ENCODE assay signal across 16 cellular contexts in the genomic region with DNA sequence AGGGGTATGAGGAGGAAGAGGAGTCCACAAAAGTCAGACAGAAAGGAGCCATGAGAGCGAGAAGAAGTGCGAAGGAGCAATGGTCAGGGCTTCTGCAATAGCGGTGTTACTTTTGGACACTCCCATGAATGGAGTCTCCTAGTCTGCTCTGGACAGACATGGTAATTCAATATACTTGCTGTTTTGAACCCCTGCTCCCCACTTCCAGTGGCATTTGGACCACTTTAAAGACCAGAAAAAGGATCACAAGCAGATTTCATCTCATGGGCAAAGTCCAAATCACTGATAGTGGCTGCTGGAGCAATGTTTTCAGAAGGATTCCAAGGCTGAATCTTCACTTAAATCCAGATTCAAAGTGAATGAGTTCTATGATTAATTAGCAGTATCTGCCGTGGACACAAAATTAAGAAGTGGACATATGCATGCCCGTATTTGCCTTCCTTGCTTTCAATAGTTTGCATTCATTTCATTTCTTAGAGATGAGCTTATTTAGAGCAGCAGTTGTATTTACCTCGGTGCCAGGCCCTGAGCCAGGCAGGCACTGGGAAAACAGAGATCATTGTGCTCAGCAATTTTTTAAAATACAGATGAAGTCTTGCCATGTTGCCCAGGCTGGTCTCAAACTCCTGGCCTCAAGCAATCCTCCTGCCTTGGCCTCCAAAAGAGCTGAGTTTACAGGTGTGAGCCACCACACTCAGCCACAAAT.
DNase-seq lines count a peak whose midpoint lies in the region; ATAC-seq and TF ChIP-seq lines count a peak whose summit lies in the region.
"Had no signal": no experiment of that assay in that cellular context is flagged by ENCODE, and none has a peak within 500 bp of the region (broad histone marks: within the 10 kb centered on the region; RNA-seq: fewer than 3 reads in every experiment).

No MANE protein-coding gene starts in this region.

- ATAC-seq in naive thymus-derived CD4-positive, alpha-beta T cell: no peak

- no peak overlapping the region for H3K4me2 ChIP-seq in GM23248 (ENCODE audit: unreplicated experiment)

- no peaks in the 10 kb centered on the region for H4K20me1 ChIP-seq in GM23248 (ENCODE audit: insufficient read depth)

- no peak for DNase-seq in AG04450 (ENCODE audit: low read depth, low spot score)
- DNase-seq in GM23248: no peak
- no peak for DNase-seq in naive thymus-derived CD4-positive, alpha-beta T cell
- no peak for DNase-seq in substantia nigra (lab: John Stamatoyannopoulos, UW)
- no peak for DNase-seq in SIG-M5 (lab: John Stamatoyannopoulos, UW)
- DNase-seq in effector memory CD4-positive, alpha-beta T cell: no peak
- DNase-seq in COR-L47 (lab: John Stamatoyannopoulos, UW): no peak
- DNase-seq: DMS79; Karpas-422; MG63; NCI-H1048; NCI-H1436 treated with DMSO at 0.1 percent for 48 hours; NCI-H2029; NK-92 treated with Interleukin-12 subunit alpha and Interleukin-12 subunit beta, amount 100 ng/mL, for 24 hours had no signal

- H3K27ac ChIP-seq in AG04450 (ENCODE audit: low read depth, low read length): peak overlapping the region; percentile 52
- peak overlapping the region; percentile 25 for H3K27ac ChIP-seq in GM23248
- no peak overlapping the region for H3K27ac ChIP-seq in naive thymus-derived CD4-positive, alpha-beta T cell (ENCODE audit: low read depth, low read length)
- H3K27ac ChIP-seq in substantia nigra (ENCODE audit: low read depth, low read length, poor library complexity, severe bottlenecking): no peak overlapping the region
- no peak overlapping the region for H3K27ac ChIP-seq in effector memory CD4-positive, alpha-beta T cell (ENCODE audit: insufficient read depth, low read length, poor library complexity, severe bottlenecking)
- H3K27ac ChIP-seq: SK-N-MC had no signal

- H3K4me3 ChIP-seq in AG04450 (ENCODE audit: low read depth, low read length) (no peak overlapping the region), GM23248 (no peak overlapping the region)
- H3K4me3 ChIP-seq in naive thymus-derived CD4-positive, alpha-beta T cell (ENCODE audit: low read length): no peak overlapping the region
- no peak overlapping the region for H3K4me3 ChIP-seq in effector memory CD4-positive, alpha-beta T cell (ENCODE audit: insufficient read depth, low read depth, low read length, poor library complexity, severe bottlenecking)
- H3K4me3 ChIP-seq: MG63, SK-N-MC had no signal

- H3K36me3 ChIP-seq in GM23248 (ENCODE audit: low read depth): no peaks in the 10 kb centered on the region
- no peaks in the 10 kb centered on the region for H3K36me3 ChIP-seq in naive thymus-derived CD4-positive, alpha-beta T cell (ENCODE audit: control insufficient read depth in 2 of 3, insufficient read depth in 3 of 3, low read length in 3 of 3)
- H3K36me3 ChIP-seq in effector memory CD4-positive, alpha-beta T cell (ENCODE audit: control insufficient read depth, insufficient read depth, low read length): no peaks in the 10 kb centered on the region
- H3K36me3 ChIP-seq: MG63 had no signal

- H3K9ac ChIP-seq in GM23248: no peak overlapping the region

- H3K9me3 Mint-ChIP-seq in dendritic cell treated with granulocyte-macrophage colony-stimulating factor and Interleukin-4, amounts not matched to agents 40 ng/mL and 50 ng/mL, for 4 days: no peaks in the 10 kb centered on the region
- H3K9me3 Mint-ChIP-seq in naive thymus-derived CD4-positive, alpha-beta T cell: peaks cover 0 to 3% (median 0%) of the 10 kb centered on the region in 11 donors

- no peak for TF ChIP-seq CTCF in AG04450 (IDR thresholded peaks at IDR 0.05; ENCODE audit: low read depth, low read length)

- H3K27me3 Mint-ChIP-seq in dendritic cell treated with granulocyte-macrophage colony-stimulating factor and Interleukin-4, amounts not matched to agents 40 ng/mL and 50 ng/mL, for 4 days: no peaks in the 10 kb centered on the region
- peaks cover 0 to 2% (median 0%) of the 10 kb centered on the region in 5 donors for H3K27me3 Mint-ChIP-seq in naive thymus-derived CD4-positive, alpha-beta T cell

- peaks cover 87% of the 10 kb centered on the region for H3K4me1 Mint-ChIP-seq in dendritic cell treated with granulocyte-macrophage colony-stimulating factor and Interleukin-4, amounts not matched to agents 40 ng/mL and 50 ng/mL, for 4 days (ENCODE audit: low read depth)
- H3K4me1 Mint-ChIP-seq in naive thymus-derived CD4-positive, alpha-beta T cell: peaks cover 45 to 87% (median 74%) of the 10 kb centered on the region in 7 donors

- CTCF ChIA-PET in AG04450 (lab: Charles Lee): interaction anchor here (0.8 to 1.3 kb wide), 2 partner anchors 29 to 43 kb away, joined by 3 read pairs; no protein-coding TSS in a partner anchor
- CTCF ChIA-PET in naive thymus-derived CD4-positive, alpha-beta T cell (lab: Charles Lee): no interaction called here

- no peaks in the 10 kb centered on the region for H3K9me2 ChIP-seq in GM23248 (ENCODE audit: insufficient read depth)

- no peaks in the 10 kb centered on the region for H3K36me3 Mint-ChIP-seq in dendritic cell treated with granulocyte-macrophage colony-stimulating factor and Interleukin-4, amounts not matched to agents 40 ng/mL and 50 ng/mL, for 4 days (ENCODE audit: low read depth)
- peaks cover 0 to 23% (median 0%) of the 10 kb centered on the region in 5 donors for H3K36me3 Mint-ChIP-seq in naive thymus-derived CD4-positive, alpha-beta T cell

- peak overlapping the region; percentile 82 for H3K27ac Mint-ChIP-seq in dendritic cell treated with granulocyte-macrophage colony-stimulating factor and Interleukin-4, amounts not matched to agents 40 ng/mL and 50 ng/mL, for 4 days
- H3K27ac Mint-ChIP-seq in naive thymus-derived CD4-positive, alpha-beta T cell: peak overlapping the region in 8 of 9 donors; percentile 17 to 97 (median 89)

- intact Hi-C loops in dendritic cell treated with granulocyte-macrophage colony-stimulating factor and Interleukin-4, amounts not matched to agents 40 ng/mL and 50 ng/mL, for 4 days (cut with micrococcal nuclease): loop anchor here (5.0 kb wide), 2 partner anchors 35 kb away; no protein-coding TSS in a partner anchor
- intact Hi-C loops in naive thymus-derived CD4-positive, alpha-beta T cell (cut with micrococcal nuclease): loop anchor here in 1 of 2 donors (5.0 kb wide), 1 partner anchor 40 kb away; no protein-coding TSS in a partner anchor

- H3K27me3 ChIP-seq in AG04450 (ENCODE audit: control insufficient read depth, insufficient read depth, low read length) (no peaks in the 10 kb centered on the region), GM23248 (replicated peaks; ENCODE audit: insufficient read depth) (no peaks in the 10 kb centered on the region)
- H3K27me3 ChIP-seq in naive thymus-derived CD4-positive, alpha-beta T cell (ENCODE audit: control insufficient read depth in 2 of 2, insufficient read depth in 2 of 2, low read length in 2 of 2): no peaks in the 10 kb centered on the region
- H3K27me3 ChIP-seq in effector memory CD4-positive, alpha-beta T cell (replicated peaks; ENCODE audit: control insufficient read depth, insufficient read depth, low read length, poor library complexity, severe bottlenecking): no peaks in the 10 kb centered on the region
- H3K27me3 ChIP-seq: MG63 had no signal

- H3K4me3 Mint-ChIP-seq in dendritic cell treated with granulocyte-macrophage colony-stimulating factor and Interleukin-4, amounts not matched to agents 40 ng/mL and 50 ng/mL, for 4 days: no peak overlapping the region
- H3K4me3 Mint-ChIP-seq in naive thymus-derived CD4-positive, alpha-beta T cell: peak overlapping the region in 4 of 10 donors; percentile 14 to 81 (median 44)

- POLR2A ChIA-PET in AG04450 (lab: Yijun Ruan, JAX): interaction anchor here (1.1 kb wide), 1 partner anchor 10 kb away, joined by 3 read pairs; no protein-coding TSS in a partner anchor
- POLR2A ChIA-PET in naive thymus-derived CD4-positive, alpha-beta T cell (lab: Charles Lee): interaction anchor here (0.7 to 1.5 kb wide), 9 partner anchors 10 to 208 kb away, joined by 3 to 5 read pairs (median 3); no protein-coding TSS in a partner anchor

- H2AFZ ChIP-seq in GM23248: no peak overlapping the region

- no peaks in the 10 kb centered on the region for H3K79me2 ChIP-seq in GM23248 (ENCODE audit: insufficient read depth)

- 39 to 40% methylated on average over 6 of the region's 6 CpGs for WGBS in GM23248 (ENCODE audit: low coverage in 1 of 2, low lambda C conversion rate in 2 of 2, missing lambda C conversion rate in 2 of 2), 2 experiments

- H3F3A ChIP-seq in GM23248 (ENCODE audit: insufficient read depth): peaks cover 25% of the 10 kb centered on the region

- in situ Hi-C loops in GM23248 (cut with MboI): no loop called here

- peaks cover 30% of the 10 kb centered on the region for H3K4me1 ChIP-seq in GM23248 (ENCODE audit: insufficient read depth)
- H3K4me1 ChIP-seq in naive thymus-derived CD4-positive, alpha-beta T cell (ENCODE audit: control insufficient read depth in 2 of 2, insufficient read depth in 2 of 2, low read length in 2 of 2): peaks cover 3 to 55% of the 10 kb centered on the region in 2 donors
- H3K4me1 ChIP-seq in effector memory CD4-positive, alpha-beta T cell (ENCODE audit: control insufficient read depth, insufficient read depth, low read length, poor library complexity, severe bottlenecking): peaks cover 25% of the 10 kb centered on the region

- H3K9me3 ChIP-seq in AG04450 (ENCODE audit: control insufficient read depth, insufficient read depth, low read length) (no peaks in the 10 kb centered on the region), GM23248 (ENCODE audit: low read depth) (no peaks in the 10 kb centered on the region)
- H3K9me3 ChIP-seq in naive thymus-derived CD4-positive, alpha-beta T cell (ENCODE audit: control insufficient read depth in 2 of 3, low read length in 3 of 3): no peaks in the 10 kb centered on the region
- no peaks in the 10 kb centered on the region for H3K9me3 ChIP-seq in effector memory CD4-positive, alpha-beta T cell (ENCODE audit: control insufficient read depth, low read length)
- H3K9me3 ChIP-seq: MG63 had no signal

Comparison
In these comparisons a context has a peak if more than half of its experiments do, and no peak if none do; other contexts are left out.
1. H3K27ac ChIP-seq: peak in AG04450 (single experiment) and GM23248 (single experiment); none in naive thymus-derived CD4-positive, alpha-beta T cell (single experiment), substantia nigra (single experiment) and effector memory CD4-positive, alpha-beta T cell (single experiment).